35 cellular contexts compared by ENCODE assay signal in the genomic region with DNA sequence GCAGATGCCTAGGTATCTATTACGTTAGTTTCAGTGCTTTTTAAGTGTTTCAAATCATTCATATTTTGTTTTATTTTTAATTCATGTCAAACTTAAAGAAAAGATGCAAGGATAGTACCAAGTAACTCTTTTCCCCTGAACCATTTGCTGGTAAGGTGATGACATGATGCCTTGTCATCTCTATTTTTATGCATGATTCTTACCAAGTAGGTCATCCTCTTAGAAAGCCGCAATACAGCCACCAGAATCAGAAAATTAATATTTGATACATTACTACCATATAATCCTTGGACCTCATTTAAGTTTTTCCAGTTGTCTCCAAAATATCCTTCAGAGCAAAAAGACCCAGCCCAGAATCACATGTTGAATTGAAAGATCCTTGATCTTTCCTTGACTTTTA.
"Had no signal": no experiment of that assay in that cellular context is flagged by ENCODE, and none has a peak within 500 bp of the region (broad histone marks: within the 10 kb centered on the region; RNA-seq: fewer than 3 reads in every experiment).

No MANE protein-coding gene starts in this region.

- H3K4me1 ChIP-seq: adrenal gland had no signal

- H3K36me3 ChIP-seq: adrenal gland, ascending aorta, breast epithelium, cardiac muscle cell, colonic mucosa, WERI-Rb-1 had no signal

- H3K27ac ChIP-seq: adrenal gland, breast epithelium, cardiac muscle cell, colonic mucosa, WERI-Rb-1 had no signal

- H3K4me3 ChIP-seq: adrenal gland, ascending aorta, breast epithelium, cardiac muscle cell, colonic mucosa had no signal

- H3K4me3 Mint-ChIP-seq: activated B cell treated with CpG ODN at 0.5 μM for 24 hours; activated CD8-positive, alpha-beta T cell treated with anti-CD3 and anti-CD28 coated beads for 36 hours; activated naive CD4-positive, alpha-beta T cell treated with anti-CD3 and anti-CD28 coated beads for 36 hours; activated naive CD4-positive, alpha-beta T cell treated with anti-CD3 and anti-CD28 coated beads, Interleukin-2, amount 50 U/mL, for 24 hours; activated naive CD8-positive, alpha-beta T cell treated with anti-CD3 and anti-CD28 coated beads for 36 hours; activated naive CD8-positive, alpha-beta T cell treated with anti-CD3 and anti-CD28 coated beads, Interleukin-2, amount 50 U/mL, for 24 hours; activated T-cell treated with anti-CD3 and anti-CD28 coated beads, Interleukin-2, amount 50 U/mL, for 4 hours; activated T-helper 17 cell treated with anti-CD3 and anti-CD28 coated beads, Interleukin-2, amount 50 U/mL, for 72 hours; brain; endodermal cell; T-cell; T-helper 1 cell treated with Interleukin-12 subunit alpha and Interleukin-12 subunit beta and Interleukin-4 antibody, amounts not matched to agents 30 μg/mL and 1 μg/mL, for 36 hours; T-helper 2 cell treated with Interferon-gamma antibody and Interleukin-4, amounts not matched to agents 5 μg/mL and 100 μg/mL, for 36 hours had no signal

- H3K27ac Mint-ChIP-seq: activated B cell treated with CpG ODN at 0.5 μM for 24 hours; activated CD8-positive, alpha-beta T cell treated with anti-CD3 and anti-CD28 coated beads for 36 hours; activated naive CD4-positive, alpha-beta T cell treated with anti-CD3 and anti-CD28 coated beads for 36 hours; activated naive CD4-positive, alpha-beta T cell treated with anti-CD3 and anti-CD28 coated beads, Interleukin-2, amount 50 U/mL, for 24 hours; activated naive CD8-positive, alpha-beta T cell treated with anti-CD3 and anti-CD28 coated beads for 36 hours; activated naive CD8-positive, alpha-beta T cell treated with anti-CD3 and anti-CD28 coated beads, Interleukin-2, amount 50 U/mL, for 24 hours; activated T-helper 17 cell treated with anti-CD3 and anti-CD28 coated beads, Interleukin-2, amount 50 U/mL, for 72 hours; brain; endodermal cell; T-cell; T-helper 1 cell treated with Interleukin-12 subunit alpha and Interleukin-12 subunit beta and Interleukin-4 antibody, amounts not matched to agents 30 μg/mL and 1 μg/mL, for 36 hours; T-helper 2 cell treated with Interferon-gamma antibody and Interleukin-4, amounts not matched to agents 5 μg/mL and 100 μg/mL, for 36 hours had no signal

- FAIRE-seq: frontal cortex had no signal

- DNase-seq: activated B cell treated with CpG ODN at 0.5 μM for 24 hours; activated CD4-positive, alpha-beta T cell treated with anti-CD3 and anti-CD28 coated beads for 48 hours; activated CD4-positive, alpha-beta T cell treated with anti-CD3 and anti-CD28 coated beads, Interleukin-2, amount 50 U/mL, for 1 hour; activated CD4-positive, alpha-beta T cell treated with anti-CD3 and anti-CD28 coated beads, Interleukin-2, amount 50 U/mL, for 48 hours; activated CD8-positive, alpha-beta memory T cell treated with anti-CD3 and anti-CD28 coated beads for 24 hours; activated CD8-positive, alpha-beta T cell treated with anti-CD3 and anti-CD28 coated beads for 36 hours; activated effector memory CD4-positive, alpha-beta T cell treated with Interleukin-2 at 50 U/mL for 16 hours; activated gamma-delta T cell treated with Interleukin-2 at 50 U/mL for 16 hours; activated naive CD4-positive, alpha-beta T cell treated with anti-CD3 and anti-CD28 coated beads for 36 hours; activated naive CD8-positive, alpha-beta T cell treated with anti-CD3 and anti-CD28 coated beads for 36 hours; activated naive CD8-positive, alpha-beta T cell treated with anti-CD3 and anti-CD28 coated beads, Interleukin-2, amount 50 U/mL, for 24 hours; activated T-cell treated with anti-CD3 and anti-CD28 coated beads, Interleukin-2, amount 50 U/mL, for 4 hours; amygdala; central memory CD4-positive, alpha-beta T cell; cerebellar nuclear complex; colonic mucosa; effector CD8-positive, alpha-beta T cell; endodermal cell; foreskin fibroblast; glutamatergic neuron; T-cell; T1000; WERI-Rb-1 had no signal

- H3K9me3 ChIP-seq: adrenal gland, ascending aorta, breast epithelium, colonic mucosa had no signal

- H3K4me1 Mint-ChIP-seq: activated B cell treated with CpG ODN at 0.5 μM for 24 hours; activated naive CD4-positive, alpha-beta T cell treated with anti-CD3 and anti-CD28 coated beads, Interleukin-2, amount 50 U/mL, for 24 hours; activated naive CD8-positive, alpha-beta T cell treated with anti-CD3 and anti-CD28 coated beads for 36 hours; activated naive CD8-positive, alpha-beta T cell treated with anti-CD3 and anti-CD28 coated beads, Interleukin-2, amount 50 U/mL, for 24 hours; activated T-helper 17 cell treated with anti-CD3 and anti-CD28 coated beads, Interleukin-2, amount 50 U/mL, for 72 hours; T-cell had no signal

- ATAC-seq: activated CD4-positive, CD25-positive, alpha-beta regulatory T cell treated with anti-CD3 and anti-CD28 coated beads, Interleukin-2, amount 50 U/mL, for 24 hours; activated CD8-positive, alpha-beta T cell treated with anti-CD3 and anti-CD28 coated beads for 36 hours; activated naive CD8-positive, alpha-beta T cell treated with anti-CD3 and anti-CD28 coated beads, Interleukin-2, amount 50 U/mL, for 24 hours; activated T-cell treated with anti-CD3 and anti-CD28 coated beads, Interleukin-2, amount 50 U/mL, for 4 hours; activated T-helper 17 cell treated with anti-CD3 and anti-CD28 coated beads, Interleukin-2, amount 50 U/mL, for 72 hours; esophagus mucosa; T-cell had no signal

- H3K27me3 ChIP-seq: adrenal gland, ascending aorta, breast epithelium, cardiac muscle cell, colonic mucosa had no signal

- H3K36me3 Mint-ChIP-seq: activated naive CD4-positive, alpha-beta T cell treated with anti-CD3 and anti-CD28 coated beads, Interleukin-2, amount 50 U/mL, for 24 hours; activated naive CD8-positive, alpha-beta T cell treated with anti-CD3 and anti-CD28 coated beads for 36 hours; brain; T-cell had no signal

- H3K27me3 Mint-ChIP-seq: activated B cell treated with CpG ODN at 0.5 μM for 24 hours; activated CD8-positive, alpha-beta T cell treated with anti-CD3 and anti-CD28 coated beads for 36 hours; activated naive CD4-positive, alpha-beta T cell treated with anti-CD3 and anti-CD28 coated beads, Interleukin-2, amount 50 U/mL, for 24 hours; activated naive CD8-positive, alpha-beta T cell treated with anti-CD3 and anti-CD28 coated beads for 36 hours; activated naive CD8-positive, alpha-beta T cell treated with anti-CD3 and anti-CD28 coated beads, Interleukin-2, amount 50 U/mL, for 24 hours; activated T-helper 17 cell treated with anti-CD3 and anti-CD28 coated beads, Interleukin-2, amount 50 U/mL, for 72 hours; brain; T-cell had no signal
